ENCODE assay signal across 16 cellular contexts in the genomic region with DNA sequence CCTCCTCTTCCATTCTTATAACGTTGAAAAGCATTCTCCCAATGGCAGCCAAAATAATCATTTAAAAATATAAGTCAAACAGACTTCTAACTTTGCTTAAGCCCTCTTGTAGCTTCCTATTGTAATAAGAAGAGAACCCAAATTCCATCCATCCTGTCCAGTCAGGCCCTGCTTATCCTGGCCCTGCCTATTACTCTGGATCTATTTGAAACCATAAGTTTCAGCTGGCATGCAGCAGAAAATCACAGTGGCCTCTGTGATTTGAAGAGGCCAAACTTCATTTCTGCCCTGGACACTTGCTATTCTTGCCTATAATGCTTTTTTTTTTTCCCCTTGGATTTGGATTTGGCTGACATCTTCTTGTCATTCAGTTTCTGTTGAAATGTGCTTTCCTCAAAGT.
"Had no signal": no experiment of that assay in that cellular context is flagged by ENCODE, and none has a peak within 500 bp of the region (broad histone marks: within the 10 kb centered on the region; RNA-seq: fewer than 3 reads in every experiment).

No MANE protein-coding gene starts in this region.

- DNase-seq: cortex of kidney; effector CD4-positive, alpha-beta T cell; foreskin melanocyte; left ventricle myocardium superior; lower lobe of right lung; naive thymus-derived CD8-positive, alpha-beta T cell; occipital lobe; ovary; posterior cingulate gyrus; right lobe of liver; small intestine; stimulated activated CD4-positive, alpha-beta T cell treated with anti-CD3 and anti-CD28 coated beads, Interleukin-15, amount 100 ng/mL, for 24 hours; stimulated activated CD4-positive, alpha-beta T cell treated with anti-CD3 and anti-CD28 coated beads, Interleukin-2, amount 100 ng/mL, for 48 hours; stimulated activated naive B cell treated with anti-CD40 and anti-IgM and Interleukin-4, amounts not matched to agents 10 μg/mL and 1 μg/mL and 100 μg/mL, for 72 hours; thyroid gland had no signal

- H3K27ac ChIP-seq: epithelial cell of prostate, lower lobe of right lung, ovary, right lobe of liver, thyroid gland had no signal
